Comparison of ENCODE assay signal across 14 cellular contexts in genomic region chr11:77470504-77470903, GRCh38. TPM values are rescaled to one million over a fixed set of nuclear protein-coding genes. Genes with fewer than 3 reads are reported as not detected.
A peak's percentile ranks its signal among the peaks of the same experiment; 100 is the strongest.
DNase-seq lines count a peak whose midpoint lies in the region; ATAC-seq and TF ChIP-seq lines count a peak whose summit lies in the region.
"Had no signal": no experiment of that assay in that cellular context is flagged by ENCODE, and none has a peak within 500 bp of the region (broad histone marks: within the 10 kb centered on the region; RNA-seq: fewer than 3 reads in every experiment).

No MANE protein-coding gene starts in this region.

- H3K9me3 ChIP-seq in SK-N-MC (ENCODE audit: low read depth, low read length): no peaks in the 10 kb centered on the region
- no peaks in the 10 kb centered on the region for H3K9me3 ChIP-seq in vagina
- H3K9me3 ChIP-seq: thoracic aorta had no signal

- DNase-seq in NOMO-1 (lab: John Stamatoyannopoulos, UW; ENCODE audit: unreplicated experiment in 2 of 2): peak; percentile 36 to 40
- DNase-seq in NOMO-1 treated with dmso at 0.1 percent for 144 hours (lab: John Stamatoyannopoulos, UW; ENCODE audit: unreplicated experiment): no peak
- DNase-seq in SK-N-MC (ENCODE audit: low read depth, low spot score): no peak
- DNase-seq in substantia nigra (lab: John Stamatoyannopoulos, UW): no peak
- DNase-seq in vagina (ENCODE audit: extremely low spot score in 2 of 2): no peak
- no peak for DNase-seq in AML-193 (lab: John Stamatoyannopoulos, UW)
- no peak for DNase-seq in activated CD4-positive, alpha-beta T cell treated with anti-CD3 and anti-CD28 coated beads, Interleukin-2, amount 50 U/mL, for 48 hours
- DNase-seq: 8988T; activated CD4-positive, alpha-beta T cell treated with anti-CD3 and anti-CD28 coated beads, Interleukin-2, amount 50 U/mL, for 4 hours; amygdala; NCI-H2107; SIG-M5 had no signal

- intact Hi-C loops in vagina (cut with DNase I): no loop called here

- no peaks in the 10 kb centered on the region for H3K27me3 ChIP-seq in vagina

- TF ChIP-seq CTCF in vagina (IDR thresholded peaks at IDR 0.05): no peak

- peak; percentile 43 for ATAC-seq in HG03060 (IDR thresholded peaks at IDR 0.05; ENCODE audit: low read depth, unreplicated experiment)

- H3K9ac ChIP-seq in SK-N-MC (ENCODE audit: insufficient read length): no peak overlapping the region

- H3K36me3 ChIP-seq in SK-N-MC (ENCODE audit: insufficient read depth, low read length): no peaks in the 10 kb centered on the region
- H3K36me3 ChIP-seq in vagina: no peaks in the 10 kb centered on the region
- H3K36me3 ChIP-seq: thoracic aorta had no signal

- H3K27ac ChIP-seq in SK-N-MC (0 out of 2 replicates have a peak overlapping the region, but pooled peaks have one; percentile 16), substantia nigra (ENCODE audit: low read depth, low read length, poor library complexity, severe bottlenecking) (peak overlapping the region; percentile 21), vagina (no peak overlapping the region)
- H3K27ac ChIP-seq: thoracic aorta had no signal

- no peak for TF ChIP-seq POLR2A in vagina (IDR thresholded peaks at IDR 0.05)

- no peak overlapping the region for H3K4me3 ChIP-seq in SK-N-MC
- H3K4me3 ChIP-seq in vagina: no peak overlapping the region
- H3K4me3 ChIP-seq: thoracic aorta had no signal

- H3K4me1 ChIP-seq in vagina: peaks cover 34% of the 10 kb centered on the region

RNA-seq across cellular contexts. Expression of gene PAK1, which starts 3.4 kb away (rescaled TPM):
- 43.5 TPM for total RNA-seq in vagina

Comparison
In these comparisons a context has a peak if more than half of its experiments do, and no peak if none do; other contexts are left out.
1. DNase-seq: peak in NOMO-1 (2 of 2); none in NOMO-1 treated with dmso at 0.1 percent for 144 hours (single experiment), SK-N-MC (single experiment), substantia nigra (0 of 49), vagina (0 of 2), AML-193 (0 of 2) and activated CD4-positive, alpha-beta T cell treated with anti-CD3 and anti-CD28 coated beads, Interleukin-2, amount 50 U/mL, for 48 hours (0 of 2).